8 cellular contexts compared by ENCODE assay signal in the genomic region with DNA sequence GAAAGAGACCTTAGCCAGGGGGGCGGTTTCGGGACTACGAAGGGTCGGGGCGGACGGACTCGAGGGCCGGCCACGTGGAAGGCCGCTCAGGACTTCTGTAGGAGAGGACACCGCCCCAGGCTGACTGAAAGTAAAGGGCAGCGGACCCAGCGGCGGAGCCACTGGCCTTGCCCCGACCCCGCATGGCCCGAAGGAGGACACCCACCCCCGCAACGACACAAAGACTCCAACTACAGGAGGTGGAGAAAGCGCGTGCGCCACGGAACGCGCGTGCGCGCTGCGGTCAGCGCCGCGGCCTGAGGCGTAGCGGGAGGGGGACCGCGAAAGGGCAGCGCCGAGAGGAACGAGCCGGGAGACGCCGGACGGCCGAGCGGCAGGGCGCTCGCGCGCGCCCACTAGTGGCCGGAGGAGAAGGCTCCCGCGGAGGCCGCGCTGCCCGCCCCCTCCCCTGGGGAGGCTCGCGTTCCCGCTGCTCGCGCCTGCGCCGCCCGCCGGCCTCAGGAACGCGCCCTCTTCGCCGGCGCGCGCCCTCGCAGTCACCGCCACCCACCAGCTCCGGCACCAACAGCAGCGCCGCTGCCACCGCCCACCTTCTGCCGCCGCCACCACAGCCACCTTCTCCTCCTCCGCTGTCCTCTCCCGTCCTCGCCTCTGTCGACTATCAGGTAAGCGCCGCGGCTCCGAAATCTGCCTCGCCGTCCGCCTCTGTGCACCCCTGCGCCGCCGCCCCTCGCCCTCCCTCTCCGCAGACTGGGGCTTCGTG. TPM values are rescaled to one million over a fixed set of nuclear protein-coding genes. Genes with fewer than 3 reads are reported as not detected.
DNase-seq lines count a peak whose midpoint lies in the region; ATAC-seq and TF ChIP-seq lines count a peak whose summit lies in the region.

A gene (plus strand): TSS at position 533 of the 763 bp plus-strand sequence. CDS start 67,784 bp downstream, outside the sequence.

- peak; percentile 93 for TF ChIP-seq CTCF in lower lobe of right lung (IDR thresholded peaks at IDR 0.05)

- H3K4me3 ChIP-seq in lower lobe of right lung, result peak within 1 kb of the TSS; percentile 84

- ATAC-seq in GM18505 (IDR thresholded peaks at IDR 0.05; ENCODE audit: unreplicated experiment) (peak; percentile 84), HG03558 (IDR thresholded peaks at IDR 0.05; ENCODE audit: extremely low read depth, unreplicated experiment) (peak; percentile 68), lower lobe of right lung (peak; percentile 98 to 99), HG02884 (IDR thresholded peaks at IDR 0.05; ENCODE audit: unreplicated experiment) (no peak)

- TF ChIP-seq POLR2A in GM18505 (IDR thresholded peaks at IDR 0.05; ENCODE audit: borderline replicate concordance, extremely low read depth, insufficient read depth, insufficient read length), result no peak

- H3K4me1 ChIP-seq in lower lobe of right lung, result peaks cover 30% of the 10 kb centered on the region

- DNase-seq in NCI-H748 treated with DMSO at 0.1 percent for 48 hours (lab: John Stamatoyannopoulos, UW), result peak; percentile 88
- peak; percentile 34 to 68 for DNase-seq in activated CD8-positive, alpha-beta memory T cell treated with anti-CD3 and anti-CD28 coated beads for 1 hour (ENCODE audit: extremely low read depth in 1 of 2, low read depth in 1 of 2)
- DNase-seq in effector CD4-positive, alpha-beta T cell, result peak; percentile 58
- peak; percentile 92 for DNase-seq in lower lobe of right lung
- DNase-seq in stimulated activated CD4-positive, alpha-beta T cell treated with anti-CD3 and anti-CD28 coated beads, Interleukin-4, amount 100 ng/mL, for 4 hours, result peak; percentile 79 to 84

- H3K36me3 ChIP-seq in lower lobe of right lung, result no peaks in the 10 kb centered on the region

- H3K9me3 ChIP-seq in lower lobe of right lung, result no peaks in the 10 kb centered on the region

- H3K27me3 ChIP-seq in lower lobe of right lung (ENCODE audit: low read depth), result peaks cover 52% of the 10 kb centered on the region

- H3K27ac ChIP-seq in lower lobe of right lung, result peak within 1 kb of the TSS; percentile 50

- intact Hi-C loops in lower lobe of right lung (cut with DNase I), result no loop called here

RNA-seq across cellular contexts. Expression of the gene that starts here (rescaled TPM):
- total RNA-seq in lower lobe of right lung, result 5.5 TPM
